Comparison of ENCODE assay signal across 15 cellular contexts in genomic region chr6:27288136-27289044, GRCh38. TPM values are rescaled to one million over a fixed set of nuclear protein-coding genes. Genes with fewer than 3 reads are reported as not detected.
DNase-seq lines count a peak whose midpoint lies in the region; ATAC-seq and TF ChIP-seq lines count a peak whose summit lies in the region.
"Had no signal": no experiment of that assay in that cellular context is flagged by ENCODE, and none has a peak within 500 bp of the region (broad histone marks: within the 10 kb centered on the region; RNA-seq: fewer than 3 reads in every experiment).

No MANE protein-coding gene starts in this region.

- H3K9me3 ChIP-seq in cardiac muscle cell (ENCODE audit: low read depth) (no peaks in the 10 kb centered on the region), left ventricle myocardium inferior (replicated peaks) (peaks cover 14% of the 10 kb centered on the region), hepatocyte (ENCODE audit: low read depth) (no peaks in the 10 kb centered on the region)
- H3K9me3 ChIP-seq: suprapubic skin had no signal

- peaks cover 14 to 16% of the 10 kb centered on the region in 2 donors for H3K36me3 Mint-ChIP-seq in stimulated activated naive B cell treated with anti-CD40 and anti-IgM and Interleukin-4, amounts not matched to agents 10 μg/mL and 1 μg/mL and 100 μg/mL, for 72 hours
- H3K36me3 Mint-ChIP-seq in activated CD4-positive, alpha-beta T cell treated with anti-CD3 and anti-CD28 coated beads for 36 hours (ENCODE audit: low read depth) = peaks cover 22% of the 10 kb centered on the region
- peaks cover 71% of the 10 kb centered on the region for H3K36me3 Mint-ChIP-seq in natural killer cell treated with Interleukin-12 subunit alpha and Interleukin-12 subunit beta and Interleukin-15 and Interleukin-18, amount 100 ng/mL, for 72 hours

- intact Hi-C loops in left ventricle myocardium inferior (cut with micrococcal nuclease) = no loop called here
- intact Hi-C loops in activated CD4-positive, alpha-beta T cell treated with anti-CD3 and anti-CD28 coated beads for 36 hours (cut with DNase I, micrococcal nuclease) = loop anchor here (5.0 to 10.0 kb wide), 2 partner anchors 101 to 1526 kb away; no protein-coding TSS in a partner anchor

- H3K27ac Mint-ChIP-seq in stimulated activated naive B cell treated with anti-CD40 and anti-IgM and Interleukin-4, amounts not matched to agents 10 μg/mL and 1 μg/mL and 100 μg/mL, for 72 hours = peak overlapping the region; percentile 68
- H3K27ac Mint-ChIP-seq in activated CD4-positive, alpha-beta T cell treated with anti-CD3 and anti-CD28 coated beads for 36 hours = no peak overlapping the region
- H3K27ac Mint-ChIP-seq in natural killer cell treated with Interleukin-12 subunit alpha and Interleukin-12 subunit beta and Interleukin-15 and Interleukin-18, amount 100 ng/mL, for 72 hours = no peak overlapping the region

- peak overlapping the region; percentile 31 for H3K4me3 ChIP-seq in cardiac muscle cell
- no peak overlapping the region for H3K4me3 ChIP-seq in left ventricle myocardium inferior
- peak overlapping the region; percentile 60 for H3K4me3 ChIP-seq in hepatocyte
- H3K4me3 ChIP-seq: BLaER1, gastroesophageal sphincter, suprapubic skin had no signal

- POLR2A ChIA-PET in activated CD4-positive, alpha-beta T cell treated with anti-CD3 and anti-CD28 coated beads for 36 hours (lab: Charles Lee) = no interaction called here

- TF ChIP-seq CTCF in cardiac muscle cell (IDR thresholded peaks at IDR 0.05; ENCODE audit: low read depth, low read length) (no peak), left ventricle myocardium inferior (IDR thresholded peaks at IDR 0.05; ENCODE audit: borderline replicate concordance) (no peak), hepatocyte (IDR thresholded peaks at IDR 0.05; ENCODE audit: poor library complexity) (no peak)

- no peaks in the 10 kb centered on the region for H4K20me1 ChIP-seq in hepatocyte (ENCODE audit: insufficient read depth, poor library complexity, severe bottlenecking)
- H4K20me1 ChIP-seq: BLaER1 had no signal

- peak overlapping the region in 1 of 2 donors; percentile 51 for H3K4me3 Mint-ChIP-seq in stimulated activated naive B cell treated with anti-CD40 and anti-IgM and Interleukin-4, amounts not matched to agents 10 μg/mL and 1 μg/mL and 100 μg/mL, for 72 hours
- H3K4me3 Mint-ChIP-seq in activated CD4-positive, alpha-beta T cell treated with anti-CD3 and anti-CD28 coated beads for 36 hours = no peak overlapping the region
- no peak overlapping the region for H3K4me3 Mint-ChIP-seq in natural killer cell treated with Interleukin-12 subunit alpha and Interleukin-12 subunit beta and Interleukin-15 and Interleukin-18, amount 100 ng/mL, for 72 hours

- H3K79me2 ChIP-seq in hepatocyte = no peaks in the 10 kb centered on the region

- WGBS in hepatocyte (ENCODE audit: low lambda C conversion rate, missing lambda C conversion rate) = 1% methylated on average over 33 of the region's 33 CpGs

- peak overlapping the region; percentile 96 for H3K4me2 ChIP-seq in hepatocyte
- H3K4me2 ChIP-seq: BLaER1 had no signal

- peaks cover 23 to 31% of the 10 kb centered on the region in 2 donors for H3K9me3 Mint-ChIP-seq in stimulated activated naive B cell treated with anti-CD40 and anti-IgM and Interleukin-4, amounts not matched to agents 10 μg/mL and 1 μg/mL and 100 μg/mL, for 72 hours
- H3K9me3 Mint-ChIP-seq in activated CD4-positive, alpha-beta T cell treated with anti-CD3 and anti-CD28 coated beads for 36 hours (ENCODE audit: low read depth) = peaks cover 26% of the 10 kb centered on the region
- peaks cover 20% of the 10 kb centered on the region for H3K9me3 Mint-ChIP-seq in natural killer cell treated with Interleukin-12 subunit alpha and Interleukin-12 subunit beta and Interleukin-15 and Interleukin-18, amount 100 ng/mL, for 72 hours

- H3K27me3 ChIP-seq in cardiac muscle cell (peaks cover 76% of the 10 kb centered on the region), left ventricle myocardium inferior (ENCODE audit: low read depth) (peaks cover 100% of the 10 kb centered on the region), hepatocyte (peaks cover 38% of the 10 kb centered on the region)

- ATAC-seq in stimulated activated naive B cell treated with anti-CD40 and anti-IgM and Interleukin-4, amounts not matched to agents 10 μg/mL and 1 μg/mL and 100 μg/mL, for 72 hours (replicated peaks) = no peak
- no peak for ATAC-seq in GM19463 (IDR thresholded peaks at IDR 0.05; ENCODE audit: unreplicated experiment)
- no peak for ATAC-seq in activated CD4-positive, alpha-beta T cell treated with anti-CD3 and anti-CD28 coated beads for 36 hours
- no peak for ATAC-seq in natural killer cell treated with Interleukin-12 subunit alpha and Interleukin-12 subunit beta and Interleukin-15 and Interleukin-18, amount 100 ng/mL, for 72 hours
- ATAC-seq: gastroesophageal sphincter had no signal

- H2AFZ ChIP-seq in hepatocyte = peak overlapping the region; percentile 58

- H3K4me1 ChIP-seq in cardiac muscle cell (ENCODE audit: low read depth) = no peaks in the 10 kb centered on the region
- H3K4me1 ChIP-seq in left ventricle myocardium inferior = no peaks in the 10 kb centered on the region
- H3K4me1 ChIP-seq in hepatocyte (ENCODE audit: insufficient read depth) = peaks cover 13% of the 10 kb centered on the region
- H3K4me1 ChIP-seq: BLaER1, gastroesophageal sphincter, suprapubic skin had no signal

- H3K27ac ChIP-seq in cardiac muscle cell (no peak overlapping the region), left ventricle myocardium inferior (replicated peaks) (no peak overlapping the region), hepatocyte (no peak overlapping the region)
- H3K27ac ChIP-seq: BLaER1, gastroesophageal sphincter, suprapubic skin had no signal

- H3K4me1 Mint-ChIP-seq in stimulated activated naive B cell treated with anti-CD40 and anti-IgM and Interleukin-4, amounts not matched to agents 10 μg/mL and 1 μg/mL and 100 μg/mL, for 72 hours = peaks cover 0 to 4% of the 10 kb centered on the region in 2 donors
- H3K4me1 Mint-ChIP-seq in activated CD4-positive, alpha-beta T cell treated with anti-CD3 and anti-CD28 coated beads for 36 hours = peaks cover 14% of the 10 kb centered on the region
- peaks cover 13% of the 10 kb centered on the region in 2 donors for H3K4me1 Mint-ChIP-seq in natural killer cell treated with Interleukin-12 subunit alpha and Interleukin-12 subunit beta and Interleukin-15 and Interleukin-18, amount 100 ng/mL, for 72 hours (ENCODE audit: low read depth in 2 of 2)

- CTCF ChIA-PET in activated CD4-positive, alpha-beta T cell treated with anti-CD3 and anti-CD28 coated beads for 36 hours (lab: Charles Lee) = no interaction called here

- DNase-seq in cardiac muscle cell (ENCODE audit: low read depth in 1 of 2, low spot score in 1 of 2) = peak in 1 of 2 donors; percentile 27
- DNase-seq in left ventricle myocardium inferior = no peak
- DNase-seq in RPMI8226 = peak; percentile 28
- no peak for DNase-seq in hepatocyte (ENCODE audit: low spot score)
- DNase-seq in stimulated activated naive B cell treated with anti-CD40 and anti-IgM and Interleukin-4, amounts not matched to agents 10 μg/mL and 1 μg/mL and 100 μg/mL, for 72 hours = no peak
- DNase-seq in activated CD4-positive, alpha-beta T cell treated with anti-CD3 and anti-CD28 coated beads for 36 hours = no peak
- DNase-seq in natural killer cell treated with Interleukin-12 subunit alpha and Interleukin-12 subunit beta and Interleukin-15 and Interleukin-18, amount 100 ng/mL, for 72 hours (ENCODE audit: low spot score) = no peak
- DNase-seq: activated CD8-positive, alpha-beta memory T cell treated with anti-CD3 and anti-CD28 coated beads, Interleukin-2, amount 50 U/mL, for 4 hours; NCI-H510A treated with DMSO at 0.1 percent for 48 hours; T-helper 1 cell had no signal

- no peaks in the 10 kb centered on the region for H3K9me2 ChIP-seq in hepatocyte (replicated peaks; ENCODE audit: insufficient read depth)

- peaks cover 74 to 89% of the 10 kb centered on the region in 2 donors for H3K27me3 Mint-ChIP-seq in stimulated activated naive B cell treated with anti-CD40 and anti-IgM and Interleukin-4, amounts not matched to agents 10 μg/mL and 1 μg/mL and 100 μg/mL, for 72 hours
- peaks cover 81% of the 10 kb centered on the region for H3K27me3 Mint-ChIP-seq in activated CD4-positive, alpha-beta T cell treated with anti-CD3 and anti-CD28 coated beads for 36 hours
- peaks cover 61 to 92% of the 10 kb centered on the region in 2 donors for H3K27me3 Mint-ChIP-seq in natural killer cell treated with Interleukin-12 subunit alpha and Interleukin-12 subunit beta and Interleukin-15 and Interleukin-18, amount 100 ng/mL, for 72 hours

- no peaks in the 10 kb centered on the region for H3K36me3 ChIP-seq in cardiac muscle cell
- no peaks in the 10 kb centered on the region for H3K36me3 ChIP-seq in left ventricle myocardium inferior
- no peaks in the 10 kb centered on the region for H3K36me3 ChIP-seq in hepatocyte (replicated peaks; ENCODE audit: insufficient read depth, low read depth)
- H3K36me3 ChIP-seq: BLaER1, gastroesophageal sphincter, suprapubic skin had no signal

RNA-seq across cellular contexts. Expression of gene POM121L2, which starts 23.7 kb away (rescaled TPM):
- total RNA-seq in cardiac muscle cell (0.18 TPM in 1 of 2 replicates, not detected in the other), left ventricle myocardium inferior (not detected), hepatocyte (0.04 TPM in 1 of 2 replicates, not detected in the other)
- polyA plus RNA-seq in cardiac muscle cell (0.60 TPM in 1 of 2 replicates, not detected in the other), hepatocyte (not detected in 2 replicates)
- total RNA-seq in activated CD4-positive, alpha-beta T cell treated with anti-CD3 and anti-CD28 coated beads for 36 hours = not detected
- total RNA-seq in natural killer cell treated with Interleukin-12 subunit alpha and Interleukin-12 subunit beta and Interleukin-15 and Interleukin-18, amount 100 ng/mL, for 72 hours = not detected
- total RNA-seq: cerebellum, gastroesophageal sphincter, suprapubic skin had no signal

RNA-seq across cellular contexts. Expression of gene PRSS16, which starts 40.9 kb away (rescaled TPM):
- total RNA-seq in cardiac muscle cell (4.4 and 9.9 TPM in 2 replicates), left ventricle myocardium inferior (0.49 TPM), hepatocyte (9.9 and 11.2 TPM in 2 replicates)
- polyA plus RNA-seq in cardiac muscle cell (2.7 and 5.2 TPM in 2 replicates), hepatocyte (11.7 and 19.4 TPM in 2 replicates)
- 1 to 10 TPM; 1.5 to 2.0 TPM for total RNA-seq in activated CD4-positive, alpha-beta T cell treated with anti-CD3 and anti-CD28 coated beads for 36 hours
- total RNA-seq in natural killer cell treated with Interleukin-12 subunit alpha and Interleukin-12 subunit beta and Interleukin-15 and Interleukin-18, amount 100 ng/mL, for 72 hours = not detected
- total RNA-seq: cerebellum had no signal
